ENCODE assay signal across 16 cellular contexts in the genomic region with DNA sequence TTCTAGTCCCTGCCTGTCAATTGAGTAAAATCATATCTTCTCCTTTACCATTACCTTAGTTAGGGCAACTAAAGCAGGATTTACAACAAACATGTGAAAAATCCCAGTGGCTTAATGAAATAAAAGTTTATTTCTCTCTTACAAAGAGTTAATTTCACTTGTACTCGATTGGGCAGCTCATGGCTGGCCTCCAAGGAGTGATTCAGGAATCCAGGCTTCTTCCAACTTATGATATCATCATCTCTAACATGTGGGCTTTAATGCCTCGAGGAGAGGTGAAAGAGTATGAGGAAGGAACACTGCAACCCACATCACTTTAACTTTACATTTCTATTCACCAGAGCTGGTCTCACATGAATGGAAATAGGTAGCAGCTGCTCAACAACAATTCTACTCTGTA.
A peak's percentile ranks its signal among the peaks of the same experiment; 100 is the strongest.
DNase-seq lines count a peak whose midpoint lies in the region; ATAC-seq and TF ChIP-seq lines count a peak whose summit lies in the region.
"Had no signal": no experiment of that assay in that cellular context is flagged by ENCODE, and none has a peak within 500 bp of the region (broad histone marks: within the 10 kb centered on the region; RNA-seq: fewer than 3 reads in every experiment).

No MANE protein-coding gene starts in this region.

- H3K79me2 ChIP-seq in neural progenitor cell (ENCODE audit: low read depth), result no peaks in the 10 kb centered on the region

- ATAC-seq in upper lobe of right lung (no peak), HG03521 (IDR thresholded peaks at IDR 0.05; ENCODE audit: unreplicated experiment) (no peak)
- ATAC-seq: stimulated activated memory B cell treated with anti-CD40 and anti-IgM and Interleukin-4, amounts not matched to agents 10 μg/mL and 1 μg/mL and 100 μg/mL, for 72 hours had no signal

- H3K4me1 Mint-ChIP-seq in neural progenitor cell, result no peaks in the 10 kb centered on the region
- H3K4me1 Mint-ChIP-seq: stimulated activated memory B cell treated with anti-CD40 and anti-IgM and Interleukin-4, amounts not matched to agents 10 μg/mL and 1 μg/mL and 100 μg/mL, for 72 hours had no signal

- TF ChIP-seq CTCF in neural progenitor cell (IDR thresholded peaks at IDR 0.05) (no peak), colonic mucosa (IDR thresholded peaks at IDR 0.05) (no peak), upper lobe of right lung (IDR thresholded peaks at IDR 0.05) (no peak)

- H4K20me1 ChIP-seq in neural progenitor cell (ENCODE audit: low read depth), result no peaks in the 10 kb centered on the region

- H3K27me3 ChIP-seq in neural progenitor cell (no peaks in the 10 kb centered on the region), colonic mucosa (no peaks in the 10 kb centered on the region), upper lobe of right lung (no peaks in the 10 kb centered on the region)
- H3K27me3 ChIP-seq: esophagus muscularis mucosa, Peyer's patch had no signal

- no peaks in the 10 kb centered on the region for H3K36me3 Mint-ChIP-seq in neural progenitor cell
- H3K36me3 Mint-ChIP-seq: stimulated activated memory B cell treated with anti-CD40 and anti-IgM and Interleukin-4, amounts not matched to agents 10 μg/mL and 1 μg/mL and 100 μg/mL, for 72 hours had no signal

- H3K27ac ChIP-seq in epithelial cell of prostate (no peak overlapping the region), neural progenitor cell (no peak overlapping the region), colonic mucosa (no peak overlapping the region), upper lobe of right lung (no peak overlapping the region)
- H3K27ac ChIP-seq: esophagus muscularis mucosa, Peyer's patch had no signal

- intact Hi-C loops in colonic mucosa (cut with DNase I), result no loop called here
- intact Hi-C loops in upper lobe of right lung (cut with DNase I), result no loop called here

- H3K27ac Mint-ChIP-seq in neural progenitor cell, result no peak overlapping the region
- H3K27ac Mint-ChIP-seq: stimulated activated memory B cell treated with anti-CD40 and anti-IgM and Interleukin-4, amounts not matched to agents 10 μg/mL and 1 μg/mL and 100 μg/mL, for 72 hours had no signal

- no peak overlapping the region for H3K4me3 ChIP-seq in neural progenitor cell
- no peak overlapping the region for H3K4me3 ChIP-seq in colonic mucosa
- no peak overlapping the region for H3K4me3 ChIP-seq in upper lobe of right lung
- H3K4me3 ChIP-seq: esophagus muscularis mucosa, HAP-1, Peyer's patch had no signal

- H3K4me3 Mint-ChIP-seq in neural progenitor cell, result no peak overlapping the region
- H3K4me3 Mint-ChIP-seq: stimulated activated memory B cell treated with anti-CD40 and anti-IgM and Interleukin-4, amounts not matched to agents 10 μg/mL and 1 μg/mL and 100 μg/mL, for 72 hours had no signal

- peak overlapping the region; percentile 9 for H2AFZ ChIP-seq in neural progenitor cell (replicated peaks)

- H3K36me3 ChIP-seq in neural progenitor cell, result no peaks in the 10 kb centered on the region
- no peaks in the 10 kb centered on the region for H3K36me3 ChIP-seq in colonic mucosa
- no peaks in the 10 kb centered on the region for H3K36me3 ChIP-seq in upper lobe of right lung
- H3K36me3 ChIP-seq: esophagus muscularis mucosa, HAP-1, Peyer's patch had no signal

- DNase-seq in ELR (ENCODE audit: low read depth) (peak; percentile 77), NCI-H446 treated with DMSO at 0.1 percent for 48 hours (lab: John Stamatoyannopoulos, UW) (peak; percentile 48), epithelial cell of prostate (ENCODE audit: low read depth, low spot score) (peak; percentile 14), neural progenitor cell (ENCODE audit: low spot score) (no peak), colonic mucosa (no peak), upper lobe of right lung (no peak), NCI-H69 (lab: John Stamatoyannopoulos, UW) (no peak)
- DNase-seq: activated T-cell treated with anti-CD3 and anti-CD28 coated beads for 4 hours, islet precursor cell, NCI-H2171 treated with DMSO at 0.1 percent for 48 hours, nucleus accumbens, Peyer's patch had no signal

- no peak overlapping the region for H3K9ac ChIP-seq in neural progenitor cell
- no peak overlapping the region for H3K9ac ChIP-seq in colonic mucosa (ENCODE audit: low read depth in 2 of 2, low read length in 2 of 2)

- no peaks in the 10 kb centered on the region for H3K4me1 ChIP-seq in neural progenitor cell
- no peaks in the 10 kb centered on the region for H3K4me1 ChIP-seq in colonic mucosa
- no peaks in the 10 kb centered on the region for H3K4me1 ChIP-seq in upper lobe of right lung
- H3K4me1 ChIP-seq: HAP-1, Peyer's patch had no signal

- H3K4me2 ChIP-seq in neural progenitor cell, result no peak overlapping the region

- H3F3A ChIP-seq in neural progenitor cell (ENCODE audit: low read depth), result no peaks in the 10 kb centered on the region

- no peaks in the 10 kb centered on the region for H3K27me3 Mint-ChIP-seq in neural progenitor cell (ENCODE audit: insufficient read depth, low read depth)
- H3K27me3 Mint-ChIP-seq: stimulated activated memory B cell treated with anti-CD40 and anti-IgM and Interleukin-4, amounts not matched to agents 10 μg/mL and 1 μg/mL and 100 μg/mL, for 72 hours had no signal

- H3K9me3 Mint-ChIP-seq in neural progenitor cell, result no peaks in the 10 kb centered on the region

- no peaks in the 10 kb centered on the region for H3K9me3 ChIP-seq in neural progenitor cell (ENCODE audit: low read depth)
- no peaks in the 10 kb centered on the region for H3K9me3 ChIP-seq in colonic mucosa
- H3K9me3 ChIP-seq in upper lobe of right lung, result no peaks in the 10 kb centered on the region
- H3K9me3 ChIP-seq: esophagus muscularis mucosa, HAP-1, Peyer's patch had no signal

Comparison
In these comparisons a context has a peak if more than half of its experiments do, and no peak if none do; other contexts are left out.
1. DNase-seq: peak in ELR (single experiment), NCI-H446 treated with DMSO at 0.1 percent for 48 hours (single experiment) and epithelial cell of prostate (single experiment); none in neural progenitor cell (single experiment), colonic mucosa (single experiment), upper lobe of right lung (single experiment) and NCI-H69 (single experiment).